1 cellular context compared by ENCODE assay signal in genomic region chr9:137480686-137481683, GRCh38.
TF ChIP-seq lines count a peak whose summit lies in the region.

No MANE protein-coding gene starts in this region.

TF ChIP-seq in H1, 55 proteins besides CTCF, POLR2A, EP300 and RAD21:
- no peak for TF ChIP-seq USF2 (IDR thresholded peaks at IDR 0.05; ENCODE audit: low read length)
- no peak for TF ChIP-seq JUND (IDR thresholded peaks at IDR 0.05; ENCODE audit: low read length)
- no peak for TF ChIP-seq POLR2AphosphoS5 (IDR thresholded peaks at IDR 0.05; ENCODE audit: low read depth, low read length)
- no peak for TF ChIP-seq BCL11A (IDR thresholded peaks at IDR 0.05; ENCODE audit: low read depth in 2 of 2, low read length in 2 of 2)
- TF ChIP-seq BACH1 (IDR thresholded peaks at IDR 0.05; ENCODE audit: low read length) = no peak
- TF ChIP-seq YY1 (IDR thresholded peaks at IDR 0.05; ENCODE audit: low read depth, low read length) = no peak
- TF ChIP-seq KDM1A (IDR thresholded peaks at IDR 0.05; ENCODE audit: borderline replicate concordance, low read length) = no peak
- no peak for TF ChIP-seq ZNF274 (IDR thresholded peaks at IDR 0.05; ENCODE audit: borderline replicate concordance, extremely low read depth, low read length)
- no peak for TF ChIP-seq BRCA1 (IDR thresholded peaks at IDR 0.05; ENCODE audit: low read depth, low read length)
- TF ChIP-seq TBP (IDR thresholded peaks at IDR 0.05; ENCODE audit: low read depth, low read length) = no peak
- TF ChIP-seq HDAC6 (IDR thresholded peaks at IDR 0.05; ENCODE audit: low read depth, low read length) = no peak
- no peak for TF ChIP-seq CTBP2 (IDR thresholded peaks at IDR 0.05; ENCODE audit: borderline replicate concordance, insufficient read depth, insufficient read length, low read length)
- TF ChIP-seq SIX5 (IDR thresholded peaks at IDR 0.05; ENCODE audit: low read depth, low read length) = no peak
- TF ChIP-seq JUN (IDR thresholded peaks at IDR 0.05; ENCODE audit: low read depth, low read length) = no peak
- TF ChIP-seq RNF2 (IDR thresholded peaks at IDR 0.05; ENCODE audit: borderline replicate concordance, low read depth, low read length, missing control alignments, poor library complexity, severe bottlenecking) = no peak
- no peak for TF ChIP-seq RFX5 (IDR thresholded peaks at IDR 0.05; ENCODE audit: borderline replicate concordance, low read depth, low read length)
- no peak for TF ChIP-seq KDM4A (IDR thresholded peaks at IDR 0.05; ENCODE audit: low read depth, low read length, severe bottlenecking)
- no peak for TF ChIP-seq NANOG (IDR thresholded peaks at IDR 0.05; ENCODE audit: insufficient read depth, low read depth, low read length, poor library complexity, severe bottlenecking)
- no peak for TF ChIP-seq POU5F1 (IDR thresholded peaks at IDR 0.05; ENCODE audit: low read depth, low read length)
- TF ChIP-seq, protein P1, sequence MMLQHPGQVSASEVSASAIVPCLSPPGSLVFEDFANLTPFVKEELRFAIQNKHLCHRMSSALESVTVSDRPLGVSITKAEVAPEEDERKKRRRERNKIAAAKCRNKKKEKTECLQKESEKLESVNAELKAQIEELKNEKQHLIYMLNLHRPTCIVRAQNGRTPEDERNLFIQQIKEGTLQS (IDR thresholded peaks at IDR 0.05; ENCODE audit: insufficient read depth, low read depth, low read length) = no peak
